16 cellular contexts compared by ENCODE assay signal in the genomic region with DNA sequence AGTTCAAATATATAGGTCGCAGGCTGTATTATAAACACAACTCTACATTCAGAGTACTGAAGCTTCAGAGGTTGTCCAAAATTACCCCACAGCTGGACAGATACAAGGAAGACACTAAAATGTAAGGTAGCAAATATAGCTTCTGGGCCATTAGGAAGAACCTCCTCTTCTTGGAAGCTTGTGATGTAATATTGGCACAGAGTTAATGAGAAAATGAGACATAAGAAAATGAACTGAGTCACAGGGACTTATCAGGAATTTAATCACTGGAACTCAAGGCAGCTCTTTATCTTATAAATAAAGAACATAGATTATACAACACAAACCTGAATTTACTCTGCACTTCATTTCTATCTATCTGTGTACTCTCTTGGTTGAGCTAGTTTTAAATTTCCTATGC.
"Had no signal": no experiment of that assay in that cellular context is flagged by ENCODE, and none has a peak within 500 bp of the region (broad histone marks: within the 10 kb centered on the region; RNA-seq: fewer than 3 reads in every experiment).

No MANE protein-coding gene starts in this region.

- H3K27me3 ChIP-seq: esophagus muscularis mucosa, gastrocnemius medialis, ovary, right atrium auricular region had no signal

- H3K9me3 ChIP-seq: esophagus muscularis mucosa, gastrocnemius medialis, lower lobe of right lung, ovary, right atrium auricular region had no signal

- H3K36me3 ChIP-seq: esophagus muscularis mucosa, gastrocnemius medialis, left ventricle myocardium inferior, lower lobe of right lung, ovary, right atrium auricular region had no signal

- H3K4me3 ChIP-seq: esophagus muscularis mucosa, gastrocnemius medialis, left ventricle myocardium inferior, lower lobe of right lung, ovary, right atrium auricular region had no signal

- H3K27ac ChIP-seq: epithelial cell of prostate, esophagus muscularis mucosa, gastrocnemius medialis, left ventricle myocardium inferior, lower lobe of right lung, ovary, right atrium auricular region had no signal

- H3K4me1 ChIP-seq: esophagus muscularis mucosa, gastrocnemius medialis, left ventricle myocardium inferior, lower lobe of right lung, right atrium auricular region had no signal

- DNase-seq: effector memory CD4-positive, alpha-beta T cell; gastrocnemius medialis; glutamatergic neuron; immature natural killer cell; kidney; left cardiac atrium; left ventricle myocardium inferior; lower lobe of right lung; natural killer cell; ovary; small intestine; stimulated activated CD4-positive, alpha-beta T cell treated with anti-CD3 and anti-CD28 coated beads, Interleukin-2, amount 100 ng/mL, for 48 hours; stimulated activated naive CD4-positive, alpha-beta T cell treated with Interleukin-2 at 50 U/mL for 16 hours had no signal
